Comparison of ENCODE assay signal across 8 cellular contexts in the genomic region with DNA sequence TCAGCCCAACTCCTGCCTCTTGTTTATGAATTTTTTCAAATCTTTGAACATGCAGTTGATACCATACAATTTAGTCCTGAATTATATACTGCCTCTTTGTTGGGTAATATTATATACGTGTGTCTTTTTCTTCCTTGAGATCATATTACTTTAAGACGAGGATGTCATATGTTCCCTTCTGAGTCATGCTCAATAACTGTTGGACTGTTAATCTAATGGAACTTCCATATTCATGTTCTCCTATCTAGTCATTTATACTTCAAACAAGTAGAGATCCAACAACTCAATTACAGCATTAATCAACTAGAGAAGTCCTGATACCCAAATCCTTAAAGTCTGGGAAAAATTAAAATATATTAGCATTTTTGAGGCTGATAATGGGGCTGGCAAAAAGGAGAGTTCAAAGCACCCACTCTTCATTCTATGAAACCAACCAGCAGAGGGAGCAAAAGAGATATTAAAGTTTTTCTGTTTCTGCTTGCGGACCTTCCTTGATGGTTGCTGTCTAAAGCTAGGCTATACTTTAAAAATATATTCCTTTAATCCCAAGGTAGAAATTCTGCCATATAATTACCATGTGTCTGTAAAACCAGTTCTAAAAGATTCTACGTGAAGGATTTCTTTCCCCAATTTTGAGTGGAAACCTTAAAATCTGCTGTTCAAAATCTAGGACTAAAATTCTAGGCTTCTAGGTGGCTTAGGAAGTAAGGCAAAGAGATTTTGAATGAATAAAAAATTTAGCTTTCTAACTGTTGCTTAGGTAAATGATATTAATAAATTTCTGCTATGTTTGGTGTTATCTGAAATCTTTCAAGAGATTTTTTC.
DNase-seq lines count a peak whose midpoint lies in the region; ATAC-seq, FAIRE-seq and TF ChIP-seq lines count a peak whose summit lies in the region.

No MANE protein-coding gene starts in this region.

- peaks cover 3% of the 10 kb centered on the region for H3K27me3 ChIP-seq in CD4-positive, alpha-beta T cell (ENCODE audit: control insufficient read depth, insufficient read depth, low read length)
- H3K27me3 ChIP-seq in keratinocyte (ENCODE audit: control insufficient read depth, extremely low read depth, insufficient read depth, low read length), result no peaks in the 10 kb centered on the region

- no peak overlapping the region for H3K4me3 Mint-ChIP-seq in CD4-positive, alpha-beta T cell

- intact Hi-C loops in CD4-positive, alpha-beta T cell (cut with DNase I, micrococcal nuclease), result loop anchor here in 1 of 2 experiments (2.0 kb wide), 1 partner anchor 1149 kb away; no protein-coding TSS in a partner anchor

- no peaks in the 10 kb centered on the region for H3K9me3 Mint-ChIP-seq in CD4-positive, alpha-beta T cell

- H3K27me3 Mint-ChIP-seq in CD4-positive, alpha-beta T cell, result peaks cover 10% of the 10 kb centered on the region

- H3K79me2 ChIP-seq in keratinocyte (ENCODE audit: control insufficient read depth, insufficient read depth, low read length), result no peaks in the 10 kb centered on the region

- H3K36me3 Mint-ChIP-seq in CD4-positive, alpha-beta T cell (ENCODE audit: low read depth), result no peaks in the 10 kb centered on the region

- no peak overlapping the region for H3K4me3 ChIP-seq in keratinocyte (ENCODE audit: control insufficient read depth in 2 of 3, extremely low read depth in 1 of 3, insufficient read depth in 2 of 3, low read depth in 1 of 3, low read length in 3 of 3)

- FAIRE-seq in keratinocyte (lab: Jason Lieb, UNC), result peak; percentile 67

- CTCF ChIA-PET in CD4-positive, alpha-beta T cell (lab: Charles Lee), result no interaction called here

- no peak overlapping the region for H2AFZ ChIP-seq in keratinocyte (ENCODE audit: control insufficient read depth, low read length)

- no peak overlapping the region for H3K27ac ChIP-seq in CD4-positive, alpha-beta T cell (ENCODE audit: low read depth, low read length)
- no peak overlapping the region for H3K27ac ChIP-seq in keratinocyte (ENCODE audit: control insufficient read depth, insufficient read depth, low read length)

- no peaks in the 10 kb centered on the region for H4K20me1 ChIP-seq in keratinocyte (ENCODE audit: control insufficient read depth, extremely low read depth, insufficient read depth, low read length)

- no peaks in the 10 kb centered on the region for H3K36me3 ChIP-seq in keratinocyte (ENCODE audit: control insufficient read depth in 2 of 2, extremely low read depth in 1 of 2, insufficient read depth in 2 of 2, low read length in 2 of 2)

- ATAC-seq in CD4-positive, alpha-beta T cell (ENCODE audit: poor library complexity), result no peak
- ATAC-seq in GM19025 (IDR thresholded peaks at IDR 0.05; ENCODE audit: low read depth, unreplicated experiment), result peak; percentile 58

- no peak overlapping the region for H3K9ac ChIP-seq in keratinocyte (ENCODE audit: control insufficient read depth, extremely low read depth, insufficient read depth, low read length)

- POLR2A ChIA-PET in CD4-positive, alpha-beta T cell (lab: Charles Lee), result interaction anchor here (0.6 to 0.7 kb wide), 2 partner anchors 1135 to 1148 kb away, joined by 4 read pairs; a partner anchor contains a TSS

- peaks cover 20% of the 10 kb centered on the region for H3K4me1 ChIP-seq in keratinocyte (ENCODE audit: control insufficient read depth, extremely low read depth, insufficient read depth, low read length)

- no peak for DNase-seq in CD4-positive, alpha-beta T cell
- peak; percentile 43 for DNase-seq in MV-4-11 (lab: John Stamatoyannopoulos, UW)
- peak; percentile 16 for DNase-seq in amniotic stem cell (lab: John Stamatoyannopoulos, UW)
- DNase-seq in keratinocyte (ENCODE audit: low read depth, low spot score), result no peak
- no peak for DNase-seq in stimulated activated CD4-positive, alpha-beta T cell treated with anti-CD3 and anti-CD28 coated beads, Interleukin-4, amount 100 ng/mL, for 24 hours
- DNase-seq in activated CD8-positive, alpha-beta memory T cell treated with anti-CD3 and anti-CD28 coated beads, Interleukin-2, amount 50 U/mL, for 48 hours, result no peak
- no peak for DNase-seq in T1000 (lab: John Stamatoyannopoulos, UW)

- no peaks in the 10 kb centered on the region for H3K9me3 ChIP-seq in CD4-positive, alpha-beta T cell (ENCODE audit: control insufficient read depth, low read length)
- no peaks in the 10 kb centered on the region for H3K9me3 ChIP-seq in keratinocyte (ENCODE audit: control insufficient read depth, low read depth, low read length)

- no peaks in the 10 kb centered on the region for H3K9me1 ChIP-seq in keratinocyte (ENCODE audit: control insufficient read depth, extremely low read depth, insufficient read depth, low read length)

- dilution Hi-C loops in keratinocyte (cut with MboI; ENCODE audit: extremely low pct_ligation_motif_present, low sequenced_read_pairs), result no loop called here

- no peak overlapping the region for H3K27ac Mint-ChIP-seq in CD4-positive, alpha-beta T cell

- H3K4me1 Mint-ChIP-seq in CD4-positive, alpha-beta T cell (ENCODE audit: low read depth), result no peaks in the 10 kb centered on the region

- H3K4me2 ChIP-seq in keratinocyte (ENCODE audit: control insufficient read depth, extremely low read depth, insufficient read depth, low read depth, low read length), result no peak overlapping the region

- peak; percentile 26 for TF ChIP-seq CTCF in CD4-positive, alpha-beta T cell (IDR thresholded peaks at IDR 0.05)
- peak in 2 of 3 experiments; percentile 46 to 47 for TF ChIP-seq CTCF in keratinocyte (optimal IDR thresholded peaks at IDR 0.05 in 1 of 3, IDR thresholded peaks at IDR 0.05 in 1 of 3, conservative IDR thresholded peaks at IDR 0.05 in 1 of 3; ENCODE audit: extremely low read depth in 1 of 3, insufficient read depth in 2 of 3, low read length in 3 of 3)

Comparison
In these comparisons a context has a peak if more than half of its experiments do, and no peak if none do; other contexts are left out.
1. DNase-seq: peak in MV-4-11 (single experiment) and amniotic stem cell (single experiment); none in CD4-positive, alpha-beta T cell (0 of 10), keratinocyte (single experiment), stimulated activated CD4-positive, alpha-beta T cell treated with anti-CD3 and anti-CD28 coated beads, Interleukin-4, amount 100 ng/mL, for 24 hours (single experiment), activated CD8-positive, alpha-beta memory T cell treated with anti-CD3 and anti-CD28 coated beads, Interleukin-2, amount 50 U/mL, for 48 hours (single experiment) and T1000 (single experiment).